14 cellular contexts compared by ENCODE assay signal in genomic region chr16:30967795-30968194, GRCh38. TPM values are rescaled to one million over a fixed set of nuclear protein-coding genes. Genes with fewer than 3 reads are reported as not detected.
DNase-seq lines count a peak whose midpoint lies in the region; ATAC-seq and TF ChIP-seq lines count a peak whose summit lies in the region.
"Had no signal": no experiment of that assay in that cellular context is flagged by ENCODE, and none has a peak within 500 bp of the region (broad histone marks: within the 10 kb centered on the region; RNA-seq: fewer than 3 reads in every experiment).

No MANE protein-coding gene starts in this region.

- H3K27me3 Mint-ChIP-seq in Caco-2 (ENCODE audit: insufficient read depth, unreplicated experiment) (no peaks in the 10 kb centered on the region), Calu3 (ENCODE audit: unreplicated experiment) (no peaks in the 10 kb centered on the region), nephron progenitor cell (ENCODE audit: low read depth, poor library complexity) (peaks cover 2% of the 10 kb centered on the region), mesothelial cell of epicardium (ENCODE audit: low read depth) (no peaks in the 10 kb centered on the region)
- H3K27me3 Mint-ChIP-seq: CD4-positive, alpha-beta memory T cell had no signal

- H3K4me1 Mint-ChIP-seq in Caco-2 (ENCODE audit: low read depth, unreplicated experiment) = no peaks in the 10 kb centered on the region
- no peaks in the 10 kb centered on the region for H3K4me1 Mint-ChIP-seq in Calu3 (ENCODE audit: low read depth, unreplicated experiment)
- H3K4me1 Mint-ChIP-seq in nephron progenitor cell = no peaks in the 10 kb centered on the region
- no peaks in the 10 kb centered on the region for H3K4me1 Mint-ChIP-seq in mesothelial cell of epicardium

- no peaks in the 10 kb centered on the region for H3K4me1 ChIP-seq in Caco-2
- H3K4me1 ChIP-seq: A549, BE2C had no signal

- H3K4me3 ChIP-seq in Caco-2 (ENCODE audit: low read depth, low read length) = no peak overlapping the region
- no peak overlapping the region for H3K4me3 ChIP-seq in fibroblast of mammary gland (ENCODE audit: control insufficient read depth, low read depth, low read length)
- H3K4me3 ChIP-seq: A549 had no signal

- BruUV-seq in Caco-2 (replicated peaks; lab: Mats Ljungman, UMichigan) (no TSS peak), Calu3 (replicated peaks; lab: Mats Ljungman, UMichigan) (no TSS peak)

- H3K27me3 ChIP-seq in Caco-2 (replicated peaks; ENCODE audit: control insufficient read depth, insufficient read depth, low read length) = no peaks in the 10 kb centered on the region
- H3K27me3 ChIP-seq: BE2C had no signal

- H3K36me3 Mint-ChIP-seq in Caco-2 (ENCODE audit: insufficient read depth, unreplicated experiment) (peaks cover 80% of the 10 kb centered on the region), Calu3 (ENCODE audit: insufficient read depth, unreplicated experiment) (peaks cover 74% of the 10 kb centered on the region), nephron progenitor cell (ENCODE audit: low read depth) (peaks cover 71% of the 10 kb centered on the region), mesothelial cell of epicardium (peaks cover 59% of the 10 kb centered on the region)

- no peaks in the 10 kb centered on the region for H3K9me3 ChIP-seq in Caco-2
- H3K9me3 ChIP-seq: A549, BE2C had no signal

- POLR2A ChIA-PET in Caco-2 (lab: Charles Lee) = no interaction called here

- intact Hi-C loops in Caco-2 (cut with micrococcal nuclease; ENCODE audit: unreplicated experiment) (no loop called here), Calu3 (cut with micrococcal nuclease; ENCODE audit: unreplicated experiment) (no loop called here)

- H3K4me3 Mint-ChIP-seq in Caco-2 (ENCODE audit: unreplicated experiment) (no peak overlapping the region), Calu3 (ENCODE audit: low read depth, unreplicated experiment) (no peak overlapping the region), nephron progenitor cell (no peak overlapping the region), mesothelial cell of epicardium (no peak overlapping the region)
- H3K4me3 Mint-ChIP-seq: HFFc6 had no signal

- H3K36me3 ChIP-seq in Caco-2 (ENCODE audit: control insufficient read depth, insufficient read depth, low read length) = peaks cover 3% of the 10 kb centered on the region

- ATAC-seq in GM21423 (IDR thresholded peaks at IDR 0.05; ENCODE audit: unreplicated experiment) = no peak
- ATAC-seq: A549 had no signal

- DNase-seq in Caco-2 = no peak
- no peak for DNase-seq in Calu3
- peak; percentile 65 for DNase-seq in fibroblast of mammary gland (ENCODE audit: low read depth)
- DNase-seq in nephron progenitor cell = no peak
- DNase-seq in NCI-H345 treated with DMSO at 0.1 percent for 48 hours (lab: John Stamatoyannopoulos, UW; ENCODE audit: unreplicated experiment) = no peak
- DNase-seq in mesothelial cell of epicardium (ENCODE audit: low spot score in 2 of 2, unreplicated experiment in 2 of 2) = no peak
- DNase-seq: BE2C, DND-41, GF-D8, HCEC 1CT, HFFc6 had no signal

- H3K9me3 Mint-ChIP-seq in Caco-2 (ENCODE audit: unreplicated experiment) = no peaks in the 10 kb centered on the region
- H3K9me3 Mint-ChIP-seq in Calu3 (ENCODE audit: low read depth, unreplicated experiment) = no peaks in the 10 kb centered on the region
- no peaks in the 10 kb centered on the region for H3K9me3 Mint-ChIP-seq in nephron progenitor cell
- H3K9me3 Mint-ChIP-seq in mesothelial cell of epicardium = no peaks in the 10 kb centered on the region
- H3K9me3 Mint-ChIP-seq: HFFc6 had no signal

- peak overlapping the region; percentile 37 for H3K27ac Mint-ChIP-seq in Caco-2 (ENCODE audit: unreplicated experiment)
- peak overlapping the region; percentile 17 for H3K27ac Mint-ChIP-seq in Calu3 (ENCODE audit: unreplicated experiment)
- peak overlapping the region; percentile 89 for H3K27ac Mint-ChIP-seq in nephron progenitor cell
- no peak overlapping the region for H3K27ac Mint-ChIP-seq in mesothelial cell of epicardium
- H3K27ac Mint-ChIP-seq: HFFc6 had no signal

- CTCF ChIA-PET in Caco-2 (lab: Charles Lee) = no interaction called here
- CTCF ChIA-PET in Calu3 (lab: Charles Lee) = no interaction called here

- TF ChIP-seq CTCF in Caco-2 (IDR thresholded peaks at IDR 0.05; ENCODE audit: insufficient read depth in 1 of 2, low read depth in 1 of 2, low read length in 1 of 2, severe bottlenecking in 1 of 2, unreplicated experiment in 1 of 2) (no peak), Calu3 (IDR thresholded peaks at IDR 0.05; ENCODE audit: unreplicated experiment) (no peak), fibroblast of mammary gland (conservative IDR thresholded peaks at IDR 0.05; ENCODE audit: control insufficient read depth, insufficient read depth, low read depth, low read length) (no peak), nephron progenitor cell (IDR thresholded peaks at IDR 0.05) (no peak), mesothelial cell of epicardium (IDR thresholded peaks at IDR 0.05; ENCODE audit: unreplicated experiment) (no peak)

RNA-seq across cellular contexts. Expression of gene SETD1A, which starts 10.2 kb away (rescaled TPM):
- total RNA-seq in Caco-2 (2022) (21.5 and 26.3 TPM in 2 replicates), Calu3 (2022) (28.8 and 30.5 TPM in 2 replicates), mesothelial cell of epicardium (30.8 to 39.1 TPM (median 36.4 TPM) in 3 replicates)

RNA-seq across cellular contexts. Expression of gene HSD3B7, which starts 17.2 kb away (rescaled TPM):
- 1.3 and 2.4 TPM in 2 replicates for total RNA-seq in Caco-2 (2022)
- total RNA-seq in Calu3 (2022) = 25.3 and 29.2 TPM in 2 replicates
- 3.5 to 4.0 TPM (median 3.6 TPM) in 3 replicates for total RNA-seq in mesothelial cell of epicardium

RNA-seq across cellular contexts. Expression of gene ORAI3, which starts 18.9 kb away (rescaled TPM):
- total RNA-seq in Caco-2 (2022) (4.7 TPM in 2 replicates), Calu3 (2022) (14.7 and 15.4 TPM in 2 replicates), mesothelial cell of epicardium (25.8 to 28.2 TPM (median 26.2 TPM) in 3 replicates)

RNA-seq across cellular contexts. Expression of gene STX1B, which starts 42.6 kb away (rescaled TPM):
- total RNA-seq in Caco-2 (2022) = 0.46 and 0.77 TPM in 2 replicates
- total RNA-seq in Calu3 (2022) = 0.61 and 1.3 TPM in 2 replicates
- 4.9 to 5.9 TPM (median 5.2 TPM) in 3 replicates for total RNA-seq in mesothelial cell of epicardium

RNA-seq across cellular contexts. Expression of gene FBXL19, which starts 44.4 kb away (rescaled TPM):
- total RNA-seq in Caco-2 (2022) = 20.2 and 23.4 TPM in 2 replicates
- 43.2 and 45.7 TPM in 2 replicates for total RNA-seq in Calu3 (2022)
- 53.5 to 56.4 TPM (median 54.9 TPM) in 3 replicates for total RNA-seq in mesothelial cell of epicardium
